Comparison of ENCODE assay signal across 1 cellular context in genomic region chr19:33736787-33737186, GRCh38.
TF ChIP-seq lines count a peak whose summit lies in the region.

No MANE protein-coding gene starts in this region.

TF ChIP-seq in GM23338, 12 proteins besides CTCF, POLR2A, EP300 and RAD21 (continued from another document):
- no peak for TF ChIP-seq ZNF462 (CRISPR knock-in tag; IDR thresholded peaks at IDR 0.05)
- no peak for TF ChIP-seq EZH2phosphoT487 (IDR thresholded peaks at IDR 0.05; ENCODE audit: unreplicated experiment)
- TF ChIP-seq NANOG (IDR thresholded peaks at IDR 0.05; ENCODE audit: borderline replicate concordance), result no peak
- TF ChIP-seq ZNF331 (CRISPR knock-in tag; IDR thresholded peaks at IDR 0.05; ENCODE audit: low read depth), result no peak
- no peak for TF ChIP-seq POLR2AphosphoS5 (IDR thresholded peaks at IDR 0.05; ENCODE audit: low read depth)
